ENCODE assay signal across 13 cellular contexts in genomic region chr3:149020196-149020838, GRCh38. TPM values are rescaled to one million over a fixed set of nuclear protein-coding genes. Genes with fewer than 3 reads are reported as not detected.
DNase-seq lines count a peak whose midpoint lies in the region; ATAC-seq and TF ChIP-seq lines count a peak whose summit lies in the region.
"Had no signal": no experiment of that assay in that cellular context is flagged by ENCODE, and none has a peak within 500 bp of the region (broad histone marks: within the 10 kb centered on the region; RNA-seq: fewer than 3 reads in every experiment).

No MANE protein-coding gene starts in this region.

- peaks cover 15 to 61% of the 10 kb centered on the region in 2 experiments for H3K79me1 ChIP-seq in IMR-90 (ENCODE audit: low read depth in 1 of 2, low read length in 2 of 2)

- no peak overlapping the region for H3K56ac ChIP-seq in IMR-90 (ENCODE audit: extremely low read depth, insufficient read depth, low read length)

- in situ Hi-C loops in IMR-90 (cut with MboI; ENCODE audit: low sequenced_read_pairs): no loop called here

- no peak overlapping the region for H3K14ac ChIP-seq in IMR-90 (replicated peaks; ENCODE audit: low read depth, low read length)

- no peak overlapping the region for H4K5ac ChIP-seq in IMR-90 (ENCODE audit: low read depth, low read length)

- no peak overlapping the region for H4K91ac ChIP-seq in IMR-90 (ENCODE audit: insufficient read depth, low read depth, low read length)

- H3K9ac ChIP-seq in IMR-90 (ENCODE audit: low read depth, low read length): no peak overlapping the region

- dilution Hi-C loops in IMR-90 (cut with HindIII; ENCODE audit: low sequenced_read_pairs, unreplicated experiment): no loop called here

- no peak overlapping the region for H2BK5ac ChIP-seq in IMR-90 (ENCODE audit: low read depth, low read length, poor library complexity, severe bottlenecking)

- H3K9me1 ChIP-seq in IMR-90 (ENCODE audit: insufficient read depth, low read length): peaks cover 34% of the 10 kb centered on the region

- H3K36me3 ChIP-seq in IMR-90 (ENCODE audit: control insufficient read depth, insufficient read depth, low read length): peaks cover 25% of the 10 kb centered on the region
- H3K36me3 ChIP-seq in ovary: no peaks in the 10 kb centered on the region

- no peak overlapping the region for H3K4me3 ChIP-seq in IMR-90 (ENCODE audit: insufficient read depth, low read depth, low read length)
- no peak overlapping the region for H3K4me3 ChIP-seq in fibroblast of pulmonary artery (replicated peaks; ENCODE audit: low read depth, low read length)
- no peak overlapping the region for H3K4me3 ChIP-seq in ovary
- H3K4me3 ChIP-seq: right lobe of liver, SK-N-MC had no signal

- no peak overlapping the region for H2BK120ac ChIP-seq in IMR-90 (ENCODE audit: low read depth, low read length)

- TF ChIP-seq RAD21 in IMR-90 (IDR thresholded peaks at IDR 0.05; ENCODE audit: low read length): no peak

- H3K4me1 ChIP-seq in IMR-90 (ENCODE audit: control insufficient read depth, insufficient read depth, low read length): peaks cover 34% of the 10 kb centered on the region
- H3K4me1 ChIP-seq in ovary (ENCODE audit: insufficient read depth): no peaks in the 10 kb centered on the region
- H3K4me1 ChIP-seq: right lobe of liver had no signal

- no CpG with 5 or more reads among the region's 3 CpGs for WGBS in IMR-90 (ENCODE audit: extremely low coverage in 2 of 2, insufficient read length in 1 of 2), 2 experiments
- WGBS in ovary, 3 donors: 71 to 78% (median 75%) methylated on average over 3 of the region's 3 CpGs

- CTCF ChIA-PET in IMR-90 (lab: Yijun Ruan, JAX): interaction anchor here (0.6 kb wide), 1 partner anchor 185 kb away, joined by 7 read pairs; no protein-coding TSS in a partner anchor

- H3K27ac ChIP-seq in IMR-90 (ENCODE audit: insufficient read depth, low read length): no peak overlapping the region
- no peak overlapping the region for H3K27ac ChIP-seq in ovary
- H3K27ac ChIP-seq: right lobe of liver, SK-N-MC, VCaP had no signal

- no peak overlapping the region for H2BK15ac ChIP-seq in IMR-90 (ENCODE audit: low read depth, low read length)

- H3K27me3 ChIP-seq in IMR-90 (ENCODE audit: control insufficient read depth, insufficient read depth, low read length) (no peaks in the 10 kb centered on the region), ovary (no peaks in the 10 kb centered on the region)
- H3K27me3 ChIP-seq: right lobe of liver had no signal

- no peak overlapping the region for H3K4ac ChIP-seq in IMR-90 (ENCODE audit: low read depth, low read length)

- H2AK9ac ChIP-seq in IMR-90 (replicated peaks; ENCODE audit: low read depth, low read length, poor library complexity): no peak overlapping the region

- TF ChIP-seq POLR2A in IMR-90 (IDR thresholded peaks at IDR 0.05; ENCODE audit: low read depth, low read length) (no peak), ovary (IDR thresholded peaks at IDR 0.05) (no peak)

- intact Hi-C loops in IMR-90 (cut with micrococcal nuclease) (no loop called here), ovary (cut with DNase I) (no loop called here)

- H3K9me3 ChIP-seq in IMR-90 (ENCODE audit: control insufficient read depth, insufficient read depth, low read length) (peaks cover 3% of the 10 kb centered on the region; the same call in 1 of the 2 replicates), ovary (no peaks in the 10 kb centered on the region)
- H3K9me3 ChIP-seq: right lobe of liver had no signal

- DNase-seq in EH (ENCODE audit: low read depth) (peak; percentile 31), IMR-90 (peak; percentile 37), fibroblast of pulmonary artery (ENCODE audit: low read depth) (peak; percentile 68), pons (ENCODE audit: low spot score) (peak; percentile 49), hepatic stellate cell (ENCODE audit: low spot score) (no peak), ovary (no peak), occipital lobe (lab: John Stamatoyannopoulos, UW) (no peak)
- DNase-seq: KBM-7, naive B cell, right lobe of liver had no signal

- POLR2A ChIA-PET in IMR-90 (lab: Charles Lee; ENCODE audit: unreplicated experiment): no interaction called here

- no peak overlapping the region for H3K23ac ChIP-seq in IMR-90 (ENCODE audit: low read depth, low read length)

- no TSS peak for BruUV-seq in IMR-90 (replicated peaks; lab: Mats Ljungman, UMichigan)

- no peak for TF ChIP-seq CTCF in IMR-90 (conservative IDR thresholded peaks at IDR 0.05; ENCODE audit: low read depth, low read length)
- TF ChIP-seq CTCF in fibroblast of pulmonary artery (IDR thresholded peaks at IDR 0.05; ENCODE audit: low read length, missing control alignments): no peak
- TF ChIP-seq CTCF in ovary (IDR thresholded peaks at IDR 0.05): no peak

- peaks cover 6% of the 10 kb centered on the region; the same call in 1 of the 2 replicates for H4K20me1 ChIP-seq in IMR-90 (ENCODE audit: insufficient read depth, low read length)

- peak overlapping the region; percentile 35; the same call in 1 of the 2 replicates for H2AK5ac ChIP-seq in IMR-90 (ENCODE audit: low read depth, low read length)

- H4K8ac ChIP-seq in IMR-90 (ENCODE audit: low read depth in 2 of 2, low read length in 2 of 2): no peak overlapping the region

- ATAC-seq in IMR-90 (ENCODE audit: low read depth) (no peak), GM19397 (IDR thresholded peaks at IDR 0.05; ENCODE audit: unreplicated experiment) (no peak)
- ATAC-seq: right lobe of liver had no signal

- H2BK20ac ChIP-seq in IMR-90 (ENCODE audit: low read depth, low read length): no peak overlapping the region

- H3K4me2 ChIP-seq in IMR-90 (ENCODE audit: low read depth, low read length): no peak overlapping the region

- TF ChIP-seq EP300 in ovary (IDR thresholded peaks at IDR 0.05): no peak

- no peak overlapping the region for H3K18ac ChIP-seq in IMR-90 (ENCODE audit: low read depth, low read length)

- H2AFZ ChIP-seq in IMR-90 (replicated peaks; ENCODE audit: low read length, poor library complexity): no peak overlapping the region

TF ChIP-seq in IMR-90, 13 proteins besides CTCF, POLR2A, EP300 and RAD21:
- TF ChIP-seq CHD1 (IDR thresholded peaks at IDR 0.05; ENCODE audit: low read depth, low read length): no peak
- TF ChIP-seq ELK1 (IDR thresholded peaks at IDR 0.05; ENCODE audit: borderline replicate concordance, low read depth, low read length): no peak
- TF ChIP-seq MAFK (IDR thresholded peaks at IDR 0.05; ENCODE audit: low read depth, low read length): no peak
- no peak for TF ChIP-seq MAZ (IDR thresholded peaks at IDR 0.05; ENCODE audit: borderline replicate concordance, low read depth, low read length)
- TF ChIP-seq NFE2L2 (IDR thresholded peaks at IDR 0.05; ENCODE audit: low read depth, low read length): no peak
- no peak for TF ChIP-seq RCOR1 (IDR thresholded peaks at IDR 0.05; ENCODE audit: insufficient replicate concordance, low read length)
TF ChIP-seq in IMR-90: peak in this region for 0.

RNA-seq across cellular contexts. Expression of gene GYG1, which starts 29.0 kb away (rescaled TPM):
- total RNA-seq in IMR-90 (2012; rRNA removed) (77.8 and 90.3 TPM in 2 replicates), ovary (10 to 100 TPM; 23.8 to 73.8 (median 54.0) TPM), occipital lobe (5.1 TPM)
- polyA plus RNA-seq in IMR-90 (2012; rRNA removed) (43.6 and 48.4 TPM in 2 replicates), ovary (10 to 100 TPM; 58.4 to 86.1 TPM)
- polyA plus RNA-seq in IMR-90 (2012; cell fraction: cytosol; rRNA removed): 17.9 and 77.6 TPM in 2 replicates
- polyA plus RNA-seq in IMR-90 (2012; cell fraction: nucleus; rRNA removed; ENCODE audit: low replicate concordance): 44.9 and 46.5 TPM in 2 replicates

Comparison
In these comparisons a context has a peak if more than half of its experiments do, and no peak if none do; other contexts are left out.
1. DNase-seq: peak in EH (single experiment), IMR-90 (single experiment), fibroblast of pulmonary artery (single experiment) and pons (single experiment); none in hepatic stellate cell (single experiment), ovary (0 of 5) and occipital lobe (single experiment).